16 cellular contexts compared by ENCODE assay signal in genomic region chr3:125001557-125002413, GRCh38. TPM values are rescaled to one million over a fixed set of nuclear protein-coding genes. Genes with fewer than 3 reads are reported as not detected.
DNase-seq lines count a peak whose midpoint lies in the region; ATAC-seq and TF ChIP-seq lines count a peak whose summit lies in the region.
"Had no signal": no experiment of that assay in that cellular context is flagged by ENCODE, and none has a peak within 500 bp of the region (broad histone marks: within the 10 kb centered on the region; RNA-seq: fewer than 3 reads in every experiment).

No MANE protein-coding gene starts in this region.

- H3K27me3 Mint-ChIP-seq in T-helper 1 cell treated with Interleukin-12 subunit alpha and Interleukin-12 subunit beta and Interleukin-4 antibody, amounts not matched to agents 30 μg/mL and 1 μg/mL, for 36 hours (ENCODE audit: low read depth): no peaks in the 10 kb centered on the region
- H3K27me3 Mint-ChIP-seq in neural crest cell (ENCODE audit: low read depth): peaks cover 53% of the 10 kb centered on the region
- H3K27me3 Mint-ChIP-seq: memory B cell had no signal

- H3K27ac ChIP-seq in esophagus squamous epithelium (peak overlapping the region in 3 of 4 donors; percentile 55 to 63 (median 59)), prostate gland (no peak overlapping the region)
- H3K27ac ChIP-seq: A549 had no signal

- intact Hi-C loops in esophagus squamous epithelium (cut with DNase I) (no loop called here), prostate gland (cut with DNase I) (loop anchor here (2.0 to 5.0 kb wide), 2 partner anchors 53 to 141 kb away; partner anchors contain the start of gene HEG1)

- DNase-seq in T-helper 1 cell: no peak
- DNase-seq in HuH-7.5 (ENCODE audit: low spot score): peak; percentile 73
- no peak for DNase-seq in esophagus squamous epithelium (lab: John Stamatoyannopoulos, UW)
- peak; percentile 63 for DNase-seq in neural crest cell (ENCODE audit: low read depth, low spot score)
- DNase-seq in prostate gland (ENCODE audit: low spot score): no peak
- DNase-seq: EL, HCEC 1CT, NCI-H226, spleen, stomach, T-helper 9 cell had no signal

- H3K9me3 ChIP-seq in esophagus squamous epithelium (no peaks in the 10 kb centered on the region), prostate gland (no peaks in the 10 kb centered on the region)
- H3K9me3 ChIP-seq: A549, spleen, stomach had no signal

- peaks cover 9 to 100% (median 16%) of the 10 kb centered on the region in 3 donors for H3K36me3 ChIP-seq in esophagus squamous epithelium
- peaks cover 0 to 3% of the 10 kb centered on the region in 2 donors for H3K36me3 ChIP-seq in prostate gland

- peaks cover 31% of the 10 kb centered on the region for H3K4me1 Mint-ChIP-seq in T-helper 1 cell treated with Interleukin-12 subunit alpha and Interleukin-12 subunit beta and Interleukin-4 antibody, amounts not matched to agents 30 μg/mL and 1 μg/mL, for 36 hours (ENCODE audit: low read depth)
- peaks cover 93% of the 10 kb centered on the region for H3K4me1 Mint-ChIP-seq in neural crest cell
- H3K4me1 Mint-ChIP-seq: memory B cell had no signal

- no peak for TF ChIP-seq CTCF in esophagus squamous epithelium (IDR thresholded peaks at IDR 0.05)
- no peak for TF ChIP-seq CTCF in neural crest cell (conservative IDR thresholded peaks at IDR 0.05)
- no peak for TF ChIP-seq CTCF in prostate gland (IDR thresholded peaks at IDR 0.05)

- 55 to 63% methylated on average over 12 of the region's 12 CpGs for WGBS in esophagus squamous epithelium, 2 donors
- 45% methylated on average over 12 of the region's 12 CpGs for WGBS in prostate gland

- ATAC-seq in GM19035 (IDR thresholded peaks at IDR 0.05; ENCODE audit: unreplicated experiment) (no peak), GM18861 (IDR thresholded peaks at IDR 0.05; ENCODE audit: unreplicated experiment) (no peak)
- ATAC-seq: A549 had no signal

- H3K4me3 ChIP-seq in esophagus squamous epithelium: no peak overlapping the region
- no peak overlapping the region for H3K4me3 ChIP-seq in prostate gland
- H3K4me3 ChIP-seq: A549, spleen, stomach had no signal

- H3K4me1 ChIP-seq in esophagus squamous epithelium (peaks cover 30 to 67% (median 43%) of the 10 kb centered on the region in 3 donors), prostate gland (replicated peaks) (peaks cover 14% of the 10 kb centered on the region)

- H3K27me3 ChIP-seq in esophagus squamous epithelium (no peaks in the 10 kb centered on the region), prostate gland (replicated peaks; ENCODE audit: insufficient read depth) (no peaks in the 10 kb centered on the region)
- H3K27me3 ChIP-seq: spleen, stomach had no signal

- H3K27ac Mint-ChIP-seq in T-helper 1 cell treated with Interleukin-12 subunit alpha and Interleukin-12 subunit beta and Interleukin-4 antibody, amounts not matched to agents 30 μg/mL and 1 μg/mL, for 36 hours: peak overlapping the region; percentile 45
- H3K27ac Mint-ChIP-seq in neural crest cell (ENCODE audit: unreplicated experiment): peak overlapping the region; percentile 81
- H3K27ac Mint-ChIP-seq: memory B cell had no signal

- H3K36me3 Mint-ChIP-seq in T-helper 1 cell treated with Interleukin-12 subunit alpha and Interleukin-12 subunit beta and Interleukin-4 antibody, amounts not matched to agents 30 μg/mL and 1 μg/mL, for 36 hours (ENCODE audit: low read depth): peaks cover 75% of the 10 kb centered on the region
- peaks cover 12% of the 10 kb centered on the region for H3K36me3 Mint-ChIP-seq in neural crest cell (ENCODE audit: low read depth)

- H3K4me3 Mint-ChIP-seq in T-helper 1 cell treated with Interleukin-12 subunit alpha and Interleukin-12 subunit beta and Interleukin-4 antibody, amounts not matched to agents 30 μg/mL and 1 μg/mL, for 36 hours: no peak overlapping the region
- H3K4me3 Mint-ChIP-seq in neural crest cell: peak overlapping the region; percentile 70
- H3K4me3 Mint-ChIP-seq: memory B cell had no signal

- H3K9me3 Mint-ChIP-seq in T-helper 1 cell treated with Interleukin-12 subunit alpha and Interleukin-12 subunit beta and Interleukin-4 antibody, amounts not matched to agents 30 μg/mL and 1 μg/mL, for 36 hours: no peaks in the 10 kb centered on the region
- no peaks in the 10 kb centered on the region for H3K9me3 Mint-ChIP-seq in neural crest cell
- H3K9me3 Mint-ChIP-seq: memory B cell had no signal

- TF ChIP-seq POLR2A in esophagus squamous epithelium (IDR thresholded peaks at IDR 0.05) (no peak), prostate gland (IDR thresholded peaks at IDR 0.05) (no peak)

RNA-seq across cellular contexts. Expression of gene HEG1, which starts 54.0 kb away (rescaled TPM):
- 10 to 100 TPM; 13.3 to 37.2 (median 22.5) TPM for total RNA-seq in esophagus squamous epithelium
- total RNA-seq in neural crest cell: 32.0 and 33.8 TPM in 2 replicates
- 100 to 1,000 TPM in 1 of 2 donors, 10 to 100 TPM in 1; 27.5 to 130 TPM for total RNA-seq in prostate gland

Comparison
In these comparisons a context has a peak if more than half of its experiments do, and no peak if none do; other contexts are left out.
1. DNase-seq: peak in HuH-7.5 (single experiment) and neural crest cell (single experiment); none in T-helper 1 cell (0 of 5), esophagus squamous epithelium (single experiment) and prostate gland (single experiment).
2. H3K27ac ChIP-seq: peak in esophagus squamous epithelium (3 of 4); none in prostate gland (0 of 2).